6 cellular contexts compared by ENCODE assay signal in genomic region chr10:34513636-34514035, GRCh38.
"Had no signal": no experiment of that assay in that cellular context is flagged by ENCODE, and none has a peak within 500 bp of the region (broad histone marks: within the 10 kb centered on the region; RNA-seq: fewer than 3 reads in every experiment).

No MANE protein-coding gene starts in this region.

- H3K27ac ChIP-seq: GM23248 had no signal

- H3K9ac ChIP-seq: GM23248 had no signal

- H3K4me1 Mint-ChIP-seq: IgD-negative memory B cell had no signal

- H3K27ac Mint-ChIP-seq: IgD-negative memory B cell had no signal

- H3K4me3 Mint-ChIP-seq: IgD-negative memory B cell had no signal

- H3K4me3 ChIP-seq: GM23248 had no signal

- DNase-seq: GM23248, GOT3, H7, HCEC 1CT, KBM-7 had no signal

- H3K27me3 Mint-ChIP-seq: IgD-negative memory B cell had no signal

- H2AFZ ChIP-seq: GM23248 had no signal
